ENCODE assay signal across 22 cellular contexts in the genomic region with DNA sequence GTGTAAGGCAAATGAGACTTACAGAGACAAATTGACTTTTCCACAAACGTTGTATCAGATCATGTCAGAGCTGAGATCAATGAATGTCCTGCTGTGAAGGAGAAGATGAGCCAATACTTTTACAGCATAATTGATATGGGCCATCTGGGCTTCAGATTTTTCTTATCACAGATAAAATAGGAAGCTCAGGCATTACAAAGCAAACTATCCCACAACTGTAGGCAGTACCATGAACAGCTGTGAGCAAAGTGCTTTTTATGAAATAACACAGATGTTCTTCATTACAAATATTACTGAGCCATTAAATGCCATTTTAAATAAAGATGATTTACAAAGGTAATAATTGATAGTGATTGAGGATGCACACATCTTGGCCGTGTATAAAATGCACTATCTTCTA.
DNase-seq lines count a peak whose midpoint lies in the region; ATAC-seq and TF ChIP-seq lines count a peak whose summit lies in the region.
"Had no signal": no experiment of that assay in that cellular context is flagged by ENCODE, and none has a peak within 500 bp of the region (broad histone marks: within the 10 kb centered on the region; RNA-seq: fewer than 3 reads in every experiment).

No MANE protein-coding gene starts in this region.

- CTCF ChIA-PET in SK-N-SH (lab: Yijun Ruan, JAX) = interaction anchor here (0.7 to 0.9 kb wide), 2 partner anchors 12 to 433 kb away, joined by 3 read pairs; no protein-coding TSS in a partner anchor

- POLR2A ChIA-PET in SK-N-SH (lab: Yijun Ruan, JAX) = no interaction called here

- peak in 1 of 2 experiments; percentile 91; a peak in 2 of 4 replicates for TF ChIP-seq EP300 in SK-N-SH (IDR thresholded peaks at IDR 0.05; ENCODE audit: borderline replicate concordance in 1 of 2, low read depth in 1 of 2, low read length in 1 of 2)

- no peaks in the 10 kb centered on the region for H3K79me2 ChIP-seq in SK-N-SH (ENCODE audit: insufficient read depth)

- no peak overlapping the region for H3K9ac ChIP-seq in SK-N-SH
- H3K9ac ChIP-seq: BLaER1 had no signal

- H3K9me3 ChIP-seq in SK-N-SH = no peaks in the 10 kb centered on the region
- no peaks in the 10 kb centered on the region for H3K9me3 ChIP-seq in WERI-Rb-1 (ENCODE audit: severe bottlenecking)
- H3K9me3 ChIP-seq in mucosa of descending colon = no peaks in the 10 kb centered on the region
- H3K9me3 ChIP-seq: BLaER1, Peyer's patch had no signal

- H3F3A ChIP-seq in SK-N-SH (replicated peaks; ENCODE audit: insufficient read depth) = no peaks in the 10 kb centered on the region

- TF ChIP-seq CTCF in SK-N-SH (IDR thresholded peaks at IDR 0.05) (no peak), WERI-Rb-1 (IDR thresholded peaks at IDR 0.05; ENCODE audit: low read depth, low read length) (no peak), mucosa of descending colon (IDR thresholded peaks at IDR 0.05) (no peak)

- H2AFZ ChIP-seq in SK-N-SH (ENCODE audit: low read depth) = peak overlapping the region; percentile 36; the same call in 1 of the 2 replicates

- no peak for ATAC-seq in mucosa of descending colon

- no peak; the same call in 1 of the 2 replicates for TF ChIP-seq RAD21 in SK-N-SH (IDR thresholded peaks at IDR 0.05; ENCODE audit: low read length)

- H3K9me2 ChIP-seq in SK-N-SH = no peaks in the 10 kb centered on the region

- no peaks in the 10 kb centered on the region for H4K20me1 ChIP-seq in SK-N-SH (ENCODE audit: insufficient read depth)
- H4K20me1 ChIP-seq: BLaER1 had no signal

- H3K36me3 ChIP-seq in SK-N-SH (replicated peaks in 1 of 2; ENCODE audit: control insufficient read depth in 1 of 2, insufficient read depth in 2 of 2, low read length in 1 of 2) (no peaks in the 10 kb centered on the region), WERI-Rb-1 (no peaks in the 10 kb centered on the region), mucosa of descending colon (ENCODE audit: low read depth) (no peaks in the 10 kb centered on the region)
- H3K36me3 ChIP-seq: BLaER1, Peyer's patch had no signal

- intact Hi-C loops in mucosa of descending colon (cut with DNase I, micrococcal nuclease) = no loop called here

- H3K4me3 ChIP-seq in SK-N-SH (ENCODE audit: low read depth in 2 of 2, low read length in 1 of 2) (no peak overlapping the region), WERI-Rb-1 (ENCODE audit: low read depth, low read length) (no peak overlapping the region), mucosa of descending colon (no peak overlapping the region)
- H3K4me3 ChIP-seq: BLaER1, Peyer's patch had no signal

- 7% methylated on average over 2 of the region's 2 CpGs for WGBS in SK-N-SH (ENCODE audit: low lambda C conversion rate)

- no peak overlapping the region for H3K4me2 ChIP-seq in SK-N-SH
- H3K4me2 ChIP-seq: BLaER1 had no signal

- H3K27me3 ChIP-seq in SK-N-SH (ENCODE audit: insufficient read depth) (no peaks in the 10 kb centered on the region), WERI-Rb-1 (ENCODE audit: insufficient read depth, low read depth, severe bottlenecking) (no peaks in the 10 kb centered on the region)
- H3K27me3 ChIP-seq: BLaER1, Peyer's patch had no signal

- DNase-seq in NCI-H1092 treated with DMSO at 0.1 percent for 48 hours (lab: John Stamatoyannopoulos, UW) = peak; percentile 9
- DNase-seq in NCI-H1092 (lab: John Stamatoyannopoulos, UW) = no peak
- peak; percentile 40 for DNase-seq in SK-N-SH
- peak; percentile 26 for DNase-seq in left kidney (ENCODE audit: low read depth, low spot score)
- no peak for DNase-seq in WERI-Rb-1
- DNase-seq in mucosa of descending colon = no peak
- no peak for DNase-seq in NCI-H2196 treated with DMSO at 0.1 percent for 48 hours (lab: John Stamatoyannopoulos, UW; ENCODE audit: unreplicated experiment)
- no peak for DNase-seq in NCI-H1417 (lab: John Stamatoyannopoulos, UW)
- DNase-seq: ACHN; CD4-positive, CD25-positive, alpha-beta regulatory T cell; GOT3; HCEC 1CT; KBM-7; MV-4-11; NCI-H187; NCI-H446 treated with DMSO at 0.1 percent for 48 hours; NCI-H526; Peyer's patch; SIG-M5; T-helper 1 cell had no signal

- no peak overlapping the region for H3K27ac ChIP-seq in SK-N-SH (ENCODE audit: low read depth in 2 of 2, low read length in 1 of 2)
- H3K27ac ChIP-seq in WERI-Rb-1 = no peak overlapping the region
- H3K27ac ChIP-seq: 22Rv1, BLaER1, Peyer's patch had no signal

- peaks cover 0 to 6% of the 10 kb centered on the region in 2 experiments; a peak in 3 of 4 replicates for H3K4me1 ChIP-seq in SK-N-SH (ENCODE audit: control insufficient read depth in 1 of 2, insufficient read depth in 2 of 2, low read depth in 1 of 2, low read length in 1 of 2)
- H3K4me1 ChIP-seq in mucosa of descending colon (ENCODE audit: low read depth) = no peaks in the 10 kb centered on the region
- H3K4me1 ChIP-seq: BLaER1, Peyer's patch had no signal

TF ChIP-seq in SK-N-SH, 30 proteins besides CTCF, POLR2A, EP300 and RAD21 (continues in another document):
- TF ChIP-seq FOXM1 (IDR thresholded peaks at IDR 0.05; ENCODE audit: low read depth) (no peak), JUND (IDR thresholded peaks at IDR 0.05) (no peak), CHD2 (IDR thresholded peaks at IDR 0.05; ENCODE audit: low read length, partially characterized antibody) (peak; percentile 79), RFX5 (IDR thresholded peaks at IDR 0.05; ENCODE audit: low read length) (no peak), FOSL2 (IDR thresholded peaks at IDR 0.05; ENCODE audit: borderline replicate concordance, low read depth) (no peak), TEAD4 (IDR thresholded peaks at IDR 0.05; ENCODE audit: borderline replicate concordance, insufficient read depth) (no peak), RXRA (IDR thresholded peaks at IDR 0.05; ENCODE audit: borderline replicate concordance, low read depth) (no peak), POLR2AphosphoS5 (IDR thresholded peaks at IDR 0.05; ENCODE audit: low read depth, low read length) (peak; percentile 55; the same call in 1 of the 2 replicates), FOXJ3 (CRISPR knock-in tag; IDR thresholded peaks at IDR 0.05) (peak; percentile 73; the same call in 1 of the 2 replicates), GATA2 (CRISPR knock-in tag; IDR thresholded peaks at IDR 0.05) (peak; percentile 84), SMC3 (IDR thresholded peaks at IDR 0.05; ENCODE audit: low read depth, low read length) (no peak), GABPA (IDR thresholded peaks at IDR 0.05; ENCODE audit: low read depth) (no peak), RCOR1 (IDR thresholded peaks at IDR 0.05; ENCODE audit: low read length) (peak; percentile 94), NFIC (IDR thresholded peaks at IDR 0.05; ENCODE audit: borderline replicate concordance) (no peak), MEF2A (IDR thresholded peaks at IDR 0.05; ENCODE audit: borderline replicate concordance, low read depth) (no peak), MXI1 (IDR thresholded peaks at IDR 0.05; ENCODE audit: low read depth, low read length) (no peak), YY1 (IDR thresholded peaks at IDR 0.05; ENCODE audit: low read depth) (no peak), SIN3A (IDR thresholded peaks at IDR 0.05; ENCODE audit: borderline replicate concordance, low read depth, low read length) (no peak), NRF1 (IDR thresholded peaks at IDR 0.05; ENCODE audit: low read depth, low read length) (no peak)
- TF ChIP-seq, protein P1, sequence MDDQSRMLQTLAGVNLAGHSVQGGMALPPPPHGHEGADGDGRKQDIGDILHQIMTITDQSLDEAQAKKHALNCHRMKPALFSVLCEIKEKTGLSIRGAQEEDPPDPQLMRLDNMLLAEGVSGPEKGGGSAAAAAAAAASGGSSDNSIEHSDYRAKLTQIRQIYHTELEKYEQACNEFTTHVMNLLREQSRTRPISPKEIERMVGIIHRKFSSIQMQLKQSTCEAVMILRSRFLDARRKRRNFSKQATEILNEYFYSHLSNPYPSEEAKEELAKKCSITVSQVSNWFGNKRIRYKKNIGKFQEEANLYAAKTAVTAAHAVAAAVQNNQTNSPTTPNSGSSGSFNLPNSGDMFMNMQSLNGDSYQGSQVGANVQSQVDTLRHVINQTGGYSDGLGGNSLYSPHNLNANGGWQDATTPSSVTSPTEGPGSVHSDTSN (IDR thresholded peaks at IDR 0.05) = peak; percentile 7; the same call in 1 of the 2 replicates
- TF ChIP-seq, protein P2, sequence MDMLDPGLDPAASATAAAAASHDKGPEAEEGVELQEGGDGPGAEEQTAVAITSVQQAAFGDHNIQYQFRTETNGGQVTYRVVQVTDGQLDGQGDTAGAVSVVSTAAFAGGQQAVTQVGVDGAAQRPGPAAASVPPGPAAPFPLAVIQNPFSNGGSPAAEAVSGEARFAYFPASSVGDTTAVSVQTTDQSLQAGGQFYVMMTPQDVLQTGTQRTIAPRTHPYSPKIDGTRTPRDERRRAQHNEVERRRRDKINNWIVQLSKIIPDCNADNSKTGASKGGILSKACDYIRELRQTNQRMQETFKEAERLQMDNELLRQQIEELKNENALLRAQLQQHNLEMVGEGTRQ (IDR thresholded peaks at IDR 0.05; ENCODE audit: borderline replicate concordance, low read depth, low read length) = no peak
- TF ChIP-seq, protein P3, sequence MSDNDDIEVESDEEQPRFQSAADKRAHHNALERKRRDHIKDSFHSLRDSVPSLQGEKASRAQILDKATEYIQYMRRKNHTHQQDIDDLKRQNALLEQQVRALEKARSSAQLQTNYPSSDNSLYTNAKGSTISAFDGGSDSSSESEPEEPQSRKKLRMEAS (IDR thresholded peaks at IDR 0.05; ENCODE audit: low read depth) = no peak

Comparison
In these comparisons a context has a peak if more than half of its experiments do, and no peak if none do; other contexts are left out.
1. DNase-seq: peak in NCI-H1092 treated with DMSO at 0.1 percent for 48 hours (single experiment), SK-N-SH (single experiment) and left kidney (single experiment); none in NCI-H1092 (single experiment), WERI-Rb-1 (single experiment), mucosa of descending colon (0 of 3), NCI-H2196 treated with DMSO at 0.1 percent for 48 hours (single experiment) and NCI-H1417 (0 of 3).